In genomic region chr9:111900081-111900805, GRCh38 we compare ENCODE assay signal across 1 cellular context.
TF ChIP-seq lines count a peak whose summit lies in the region.

No MANE protein-coding gene starts in this region.

TF ChIP-seq in K562, 482 proteins besides CTCF, POLR2A, EP300 and RAD21 (continued from another document):
- TF ChIP-seq RREB1 (CRISPR knock-in tag; IDR thresholded peaks at IDR 0.05) (no peak), NR0B1 (IDR thresholded peaks at IDR 0.05; ENCODE audit: partially characterized antibody) (no peak), ZNF511 (CRISPR knock-in tag; IDR thresholded peaks at IDR 0.05) (no peak), DMBX1 (CRISPR knock-in tag; IDR thresholded peaks at IDR 0.05; ENCODE audit: borderline replicate concordance) (no peak), IRF9 (tag; IDR thresholded peaks at IDR 0.05) (no peak), NCOA4 (IDR thresholded peaks at IDR 0.05; ENCODE audit: partially characterized antibody) (no peak), FOXA3 (CRISPR knock-in tag; conservative IDR thresholded peaks at IDR 0.05 in 1 of 2, IDR thresholded peaks at IDR 0.05 in 1 of 2) (peak in 1 of 2 experiments; percentile 49; a peak in 3 of 4 replicates)
